ENCODE assay signal across 13 cellular contexts in genomic region chr10:5563237-5563961, GRCh38. TPM values are rescaled to one million over a fixed set of nuclear protein-coding genes. Genes with fewer than 3 reads are reported as not detected.
A peak's percentile ranks its signal among the peaks of the same experiment; 100 is the strongest.
DNase-seq lines count a peak whose midpoint lies in the region; ATAC-seq and TF ChIP-seq lines count a peak whose summit lies in the region.
"Had no signal": no experiment of that assay in that cellular context is flagged by ENCODE, and none has a peak within 500 bp of the region (broad histone marks: within the 10 kb centered on the region; RNA-seq: fewer than 3 reads in every experiment).

No MANE protein-coding gene starts in this region.

- H3K27ac ChIP-seq in PC-3 (ENCODE audit: low read length) (peak overlapping the region; percentile 88), esophagus squamous epithelium (peak overlapping the region; percentile 54 to 79 (median 70))

- H3K4me3 Mint-ChIP-seq in T-helper 1 cell treated with Interleukin-12 subunit alpha and Interleukin-12 subunit beta and Interleukin-4 antibody, amounts not matched to agents 30 μg/mL and 1 μg/mL, for 36 hours, result peak overlapping the region; percentile 33

- POLR2A ChIA-PET in PC-3 (lab: Charles Lee; ENCODE audit: unreplicated experiment), result interaction anchor here (0.6 kb wide), 1 partner anchor 10 kb away, joined by 3 read pairs; no protein-coding TSS in a partner anchor

- BruUV-seq in PC-3 (replicated peaks; lab: Mats Ljungman, UMichigan), result no TSS peak

- H3K4me2 ChIP-seq in PC-3 (ENCODE audit: low read length), result peak overlapping the region; percentile 56

- no peaks in the 10 kb centered on the region for H3K9me3 Mint-ChIP-seq in T-helper 1 cell treated with Interleukin-12 subunit alpha and Interleukin-12 subunit beta and Interleukin-4 antibody, amounts not matched to agents 30 μg/mL and 1 μg/mL, for 36 hours

- CTCF ChIA-PET in PC-3 (lab: Charles Lee), result no interaction called here

- TF ChIP-seq CTCF in PC-3 (conservative IDR thresholded peaks at IDR 0.05; ENCODE audit: low read depth, low read length), result no peak
- no peak for TF ChIP-seq CTCF in esophagus squamous epithelium (IDR thresholded peaks at IDR 0.05)

- H3K9ac ChIP-seq in PC-3 (ENCODE audit: low read length), result peak overlapping the region; percentile 49

- H3K27ac Mint-ChIP-seq in T-helper 1 cell treated with Interleukin-12 subunit alpha and Interleukin-12 subunit beta and Interleukin-4 antibody, amounts not matched to agents 30 μg/mL and 1 μg/mL, for 36 hours, result peak overlapping the region; percentile 95

- peaks cover 12% of the 10 kb centered on the region for H3K4me1 Mint-ChIP-seq in T-helper 1 cell treated with Interleukin-12 subunit alpha and Interleukin-12 subunit beta and Interleukin-4 antibody, amounts not matched to agents 30 μg/mL and 1 μg/mL, for 36 hours (ENCODE audit: low read depth)

- 0 out of 2 replicates have a peak overlapping the region, but pooled peaks have one; percentile 69 for H2AFZ ChIP-seq in PC-3 (ENCODE audit: low read length)

- no peaks in the 10 kb centered on the region for H3K9me3 ChIP-seq in PC-3 (ENCODE audit: low read length)
- H3K9me3 ChIP-seq in esophagus squamous epithelium, result no peaks in the 10 kb centered on the region

- H3K36me3 ChIP-seq in PC-3 (ENCODE audit: low read depth, low read length), result no peaks in the 10 kb centered on the region
- no peaks in the 10 kb centered on the region for H3K36me3 ChIP-seq in esophagus squamous epithelium

- H3K9me2 ChIP-seq in PC-3 (replicated peaks; ENCODE audit: low read length), result no peaks in the 10 kb centered on the region

- no peaks in the 10 kb centered on the region for H3F3A ChIP-seq in PC-3 (ENCODE audit: low read length, unreplicated experiment)

- H3K36me3 Mint-ChIP-seq in T-helper 1 cell treated with Interleukin-12 subunit alpha and Interleukin-12 subunit beta and Interleukin-4 antibody, amounts not matched to agents 30 μg/mL and 1 μg/mL, for 36 hours (ENCODE audit: low read depth), result peaks cover 2% of the 10 kb centered on the region

- H3K4me3 ChIP-seq in PC-3 (ENCODE audit: low read length) (no peak overlapping the region), esophagus squamous epithelium (peak overlapping the region in 1 of 4 donors; percentile 21)

- no peak for DNase-seq in T-helper 1 cell
- no peak for DNase-seq in PC-3
- no peak for DNase-seq in esophagus squamous epithelium (lab: John Stamatoyannopoulos, UW)
- peak; percentile 55 for DNase-seq in sciatic nerve (ENCODE audit: low spot score)
- DNase-seq: NCI-H2081, small intestine had no signal

- H3K4me1 ChIP-seq in PC-3 (ENCODE audit: insufficient read depth, low read length) (peaks cover 68% of the 10 kb centered on the region), esophagus squamous epithelium (peaks cover 13 to 38% (median 20%) of the 10 kb centered on the region in 3 donors)

- intact Hi-C loops in PC-3 (cut with micrococcal nuclease), result no loop called here
- intact Hi-C loops in esophagus squamous epithelium (cut with DNase I), result no loop called here
- intact Hi-C loops in sciatic nerve (cut with DNase I), result no loop called here

- WGBS in esophagus squamous epithelium, 2 donors, result 74 to 83% methylated on average over 3 to 16 of the region's 22 CpGs

- H3K27me3 ChIP-seq in PC-3 (ENCODE audit: low read length) (no peaks in the 10 kb centered on the region), esophagus squamous epithelium (no peaks in the 10 kb centered on the region)

- no peaks in the 10 kb centered on the region for H4K20me1 ChIP-seq in PC-3 (ENCODE audit: low read length)

- ATAC-seq in PC-3 (no peak), sciatic nerve (peak; percentile 36), GM21381 (IDR thresholded peaks at IDR 0.05; ENCODE audit: unreplicated experiment) (no peak), HG02759 (IDR thresholded peaks at IDR 0.05; ENCODE audit: unreplicated experiment) (no peak), HG03432 (IDR thresholded peaks at IDR 0.05; ENCODE audit: unreplicated experiment) (no peak)

- no peak for TF ChIP-seq POLR2A in esophagus squamous epithelium (IDR thresholded peaks at IDR 0.05)

- H3K79me2 ChIP-seq in PC-3 (ENCODE audit: low read length), result no peaks in the 10 kb centered on the region

- H3K27me3 Mint-ChIP-seq in T-helper 1 cell treated with Interleukin-12 subunit alpha and Interleukin-12 subunit beta and Interleukin-4 antibody, amounts not matched to agents 30 μg/mL and 1 μg/mL, for 36 hours (ENCODE audit: low read depth), result peaks cover 13% of the 10 kb centered on the region

RNA-seq across cellular contexts. Expression of gene CALML3, which starts 38.6 kb away (rescaled TPM):
- total RNA-seq in PC-3 (2014; rRNA removed), result not detected in 2 replicates
- 100 to 1,000 TPM; 196 to 799 (median 315) TPM for total RNA-seq in esophagus squamous epithelium
- total RNA-seq in sciatic nerve, result not detected
- total RNA-seq: A172, G401, mononuclear cell had no signal

Comparison
In these comparisons a context has a peak if more than half of its experiments do, and no peak if none do; other contexts are left out.
1. RNA of gene CALML3, which starts 38.6 kb away (total RNA-seq): 196 to 799 TPM in esophagus squamous epithelium; not detected in PC-3 and not detected in sciatic nerve (single experiment); every median in the first group is over 100 times any median in the second.